In the genomic region with DNA sequence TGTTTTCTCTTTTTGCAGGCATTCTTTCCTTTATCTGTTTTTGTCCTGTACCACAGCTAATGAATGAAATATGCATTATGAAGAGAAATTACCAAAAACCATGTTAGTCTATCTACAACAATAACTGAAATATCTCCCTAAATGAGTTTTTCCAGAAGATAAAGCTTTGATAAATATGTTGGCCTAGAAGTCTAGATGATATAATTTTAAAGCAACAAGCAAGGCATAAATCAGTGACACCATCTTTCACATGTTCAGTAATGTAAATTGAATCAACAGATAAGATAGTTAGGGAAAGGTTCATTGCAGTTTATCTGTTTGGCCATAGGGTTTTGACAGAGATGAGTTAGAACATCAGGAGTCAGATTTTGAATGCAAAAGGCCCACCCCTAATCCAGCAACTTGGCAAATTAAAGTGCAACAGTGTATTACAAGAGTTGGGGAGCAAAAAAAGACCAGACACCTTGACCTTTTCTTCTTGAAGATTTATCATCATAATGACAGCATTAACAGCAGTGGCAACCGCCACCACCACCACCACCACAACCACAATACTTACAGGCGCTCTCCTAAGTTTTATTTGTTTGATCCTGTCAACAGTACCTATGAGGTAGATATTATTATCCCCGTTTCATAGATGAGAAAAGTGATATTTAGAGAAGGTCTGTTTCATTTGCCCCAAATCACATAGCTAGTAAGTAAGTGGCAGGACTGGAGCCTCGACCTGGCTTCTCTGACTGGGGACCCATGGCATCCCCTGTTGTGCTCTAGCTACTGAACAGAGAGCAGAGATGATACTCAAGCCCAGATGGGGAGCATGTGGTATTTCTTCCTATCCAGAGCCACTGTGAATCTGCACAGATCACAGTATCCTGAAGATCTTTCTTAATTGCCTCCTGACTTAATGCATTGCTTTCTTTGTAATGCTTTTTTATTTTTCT, we compare ENCODE assay signal across 26 cellular contexts.
DNase-seq lines count a peak whose midpoint lies in the region; ATAC-seq and TF ChIP-seq lines count a peak whose summit lies in the region.
"Had no signal": no experiment of that assay in that cellular context is flagged by ENCODE, and none has a peak within 500 bp of the region (broad histone marks: within the 10 kb centered on the region; RNA-seq: fewer than 3 reads in every experiment).

No MANE protein-coding gene starts in this region.

- peak overlapping the region in 6 of 7 donors; percentile 3 to 70 (median 40) for H3K27ac Mint-ChIP-seq in CD4-positive, alpha-beta memory T cell
- H3K27ac Mint-ChIP-seq in activated naive CD8-positive, alpha-beta T cell treated with anti-CD3 and anti-CD28 coated beads for 36 hours: no peak overlapping the region
- peak overlapping the region in 7 of 10 donors; percentile 3 to 78 (median 52) for H3K27ac Mint-ChIP-seq in naive thymus-derived CD8-positive, alpha-beta T cell
- H3K27ac Mint-ChIP-seq: activated naive CD4-positive, alpha-beta T cell treated with anti-CD3 and anti-CD28 coated beads, Interleukin-2, amount 50 U/mL, for 72 hours; activated T-helper 17 cell treated with anti-CD3 and anti-CD28 coated beads, Interleukin-2, amount 50 U/mL, for 72 hours; memory B cell had no signal

- ATAC-seq in naive thymus-derived CD8-positive, alpha-beta T cell: peak in 1 of 2 donors; percentile 32
- ATAC-seq: activated T-helper 17 cell treated with anti-CD3 and anti-CD28 coated beads, Interleukin-2, amount 50 U/mL, for 72 hours; left lobe of liver had no signal

- intact Hi-C loops in CD4-positive, alpha-beta memory T cell (cut with micrococcal nuclease): no loop called here

- POLR2A ChIA-PET in CD4-positive, alpha-beta memory T cell (lab: Charles Lee; ENCODE audit: partially characterized antibody): no interaction called here
- POLR2A ChIA-PET in HEK293 (lab: Yijun Ruan, JAX): no interaction called here
- POLR2A ChIA-PET in naive thymus-derived CD8-positive, alpha-beta T cell (lab: Charles Lee): interaction anchor here (0.6 kb wide), 1 partner anchor 416 kb away, joined by 5 read pairs; no protein-coding TSS in a partner anchor
- POLR2A ChIA-PET in HEK293T (lab: Yijun Ruan, JAX): no interaction called here

- no peak overlapping the region for H3K4me3 ChIP-seq in CD4-positive, alpha-beta memory T cell (ENCODE audit: low read length in 2 of 2)
- H3K4me3 ChIP-seq in HEK293 (ENCODE audit: low read depth, low read length): no peak overlapping the region
- H3K4me3 ChIP-seq: Peyer's patch, right atrium auricular region, smooth muscle cell, thoracic aorta had no signal

- H3K9me3 Mint-ChIP-seq in CD4-positive, alpha-beta memory T cell: no peaks in the 10 kb centered on the region
- H3K9me3 Mint-ChIP-seq in activated naive CD8-positive, alpha-beta T cell treated with anti-CD3 and anti-CD28 coated beads for 36 hours: peaks cover 3% of the 10 kb centered on the region
- no peaks in the 10 kb centered on the region for H3K9me3 Mint-ChIP-seq in naive thymus-derived CD8-positive, alpha-beta T cell
- H3K9me3 Mint-ChIP-seq: activated naive CD4-positive, alpha-beta T cell treated with anti-CD3 and anti-CD28 coated beads, Interleukin-2, amount 50 U/mL, for 72 hours; activated T-helper 17 cell treated with anti-CD3 and anti-CD28 coated beads, Interleukin-2, amount 50 U/mL, for 72 hours had no signal

- H3K9me3 ChIP-seq in CD4-positive, alpha-beta memory T cell (ENCODE audit: control insufficient read depth in 1 of 2, low read length in 2 of 2): no peaks in the 10 kb centered on the region
- no peaks in the 10 kb centered on the region for H3K9me3 ChIP-seq in HEK293 (ENCODE audit: control insufficient read depth, insufficient read depth, low read depth, low read length)
- H3K9me3 ChIP-seq: Peyer's patch, right atrium auricular region, thoracic aorta had no signal

- CTCF ChIA-PET in CD4-positive, alpha-beta memory T cell (lab: Charles Lee; ENCODE audit: partially characterized antibody): interaction anchor here (1.9 kb wide), 1 partner anchor 331 kb away, joined by 4 read pairs; no protein-coding TSS in a partner anchor
- CTCF ChIA-PET in HEK293 (lab: Yijun Ruan, JAX) (no interaction called here), HEK293T (lab: Yijun Ruan, JAX) (no interaction called here)

- H3K27me3 ChIP-seq in CD4-positive, alpha-beta memory T cell (ENCODE audit: insufficient read depth, low read length): no peaks in the 10 kb centered on the region
- H3K27me3 ChIP-seq: Peyer's patch, right atrium auricular region had no signal

- H3K4me1 ChIP-seq in CD4-positive, alpha-beta memory T cell (ENCODE audit: insufficient read depth, low read length): no peaks in the 10 kb centered on the region
- H3K4me1 ChIP-seq in HEK293 (ENCODE audit: control insufficient read depth, insufficient read depth, low read length): no peaks in the 10 kb centered on the region
- H3K4me1 ChIP-seq: Peyer's patch, right atrium auricular region had no signal

- peaks cover 40 to 49% of the 10 kb centered on the region in 2 donors for H3K36me3 Mint-ChIP-seq in CD4-positive, alpha-beta memory T cell
- H3K36me3 Mint-ChIP-seq in activated naive CD8-positive, alpha-beta T cell treated with anti-CD3 and anti-CD28 coated beads for 36 hours: peaks cover 36% of the 10 kb centered on the region
- H3K36me3 Mint-ChIP-seq in naive thymus-derived CD8-positive, alpha-beta T cell: peaks cover 7 to 56% (median 30%) of the 10 kb centered on the region in 3 donors

- no peaks in the 10 kb centered on the region for H3K36me3 ChIP-seq in CD4-positive, alpha-beta memory T cell (ENCODE audit: insufficient read depth, low read length)
- no peaks in the 10 kb centered on the region; a peak in 1 of 3 replicates for H3K36me3 ChIP-seq in HEK293 (ENCODE audit: control insufficient read depth in 2 of 2, insufficient read depth in 1 of 2, low read length in 2 of 2)
- H3K36me3 ChIP-seq: WERI-Rb-1 had no signal

- peak overlapping the region in 1 of 8 donors; percentile 12 for H3K4me3 Mint-ChIP-seq in CD4-positive, alpha-beta memory T cell
- H3K4me3 Mint-ChIP-seq in activated naive CD8-positive, alpha-beta T cell treated with anti-CD3 and anti-CD28 coated beads for 36 hours: no peak overlapping the region
- peak overlapping the region in 2 of 10 donors; percentile 23 to 33 for H3K4me3 Mint-ChIP-seq in naive thymus-derived CD8-positive, alpha-beta T cell
- H3K4me3 Mint-ChIP-seq: activated T-helper 17 cell treated with anti-CD3 and anti-CD28 coated beads, Interleukin-2, amount 50 U/mL, for 72 hours; memory B cell had no signal

- H3K27me3 Mint-ChIP-seq in CD4-positive, alpha-beta memory T cell: no peaks in the 10 kb centered on the region
- H3K27me3 Mint-ChIP-seq in activated naive CD8-positive, alpha-beta T cell treated with anti-CD3 and anti-CD28 coated beads for 36 hours: no peaks in the 10 kb centered on the region
- no peaks in the 10 kb centered on the region for H3K27me3 Mint-ChIP-seq in naive thymus-derived CD8-positive, alpha-beta T cell
- H3K27me3 Mint-ChIP-seq: activated T-helper 17 cell treated with anti-CD3 and anti-CD28 coated beads, Interleukin-2, amount 50 U/mL, for 72 hours; memory B cell had no signal

- H3K4me1 Mint-ChIP-seq in CD4-positive, alpha-beta memory T cell: peaks cover 1 to 11% (median 11%) of the 10 kb centered on the region in 4 donors
- H3K4me1 Mint-ChIP-seq in activated naive CD8-positive, alpha-beta T cell treated with anti-CD3 and anti-CD28 coated beads for 36 hours: peaks cover 21% of the 10 kb centered on the region
- H3K4me1 Mint-ChIP-seq in naive thymus-derived CD8-positive, alpha-beta T cell: peaks cover 0 to 13% (median 7%) of the 10 kb centered on the region in 4 donors
- H3K4me1 Mint-ChIP-seq: activated T-helper 17 cell treated with anti-CD3 and anti-CD28 coated beads, Interleukin-2, amount 50 U/mL, for 72 hours; memory B cell had no signal

- no peak overlapping the region for H3K27ac ChIP-seq in CD4-positive, alpha-beta memory T cell (ENCODE audit: low read depth, low read length)
- no peak overlapping the region for H3K27ac ChIP-seq in HEK293 (ENCODE audit: extremely low read depth, low read depth, low read length)
- H3K27ac ChIP-seq: Peyer's patch, right atrium auricular region, thoracic aorta, WERI-Rb-1 had no signal

- no peak for TF ChIP-seq CTCF in HEK293 (tag by site-specific recombination; IDR thresholded peaks at IDR 0.05)

- peak in 4 of 5 donors; percentile 7 to 36 (median 20) for DNase-seq in CD4-positive, alpha-beta memory T cell
- DNase-seq in activated naive CD8-positive, alpha-beta T cell treated with anti-CD3 and anti-CD28 coated beads for 36 hours: peak; percentile 14
- DNase-seq in naive thymus-derived CD8-positive, alpha-beta T cell: peak in 4 of 10 donors; percentile 10 to 42 (median 24)
- DNase-seq in HEK293T (ENCODE audit: extremely low spot score) (no peak), NCI-H187 (lab: John Stamatoyannopoulos, UW) (no peak), OCI-M1 (lab: John Stamatoyannopoulos, UW) (no peak)
- DNase-seq: activated CD4-positive, alpha-beta T cell treated with anti-CD3 and anti-CD28 coated beads for 48 hours; erythroblast; HCEC 1CT; NCI-H1417 treated with DMSO at 0.1 percent for 48 hours; NCI-H2081 treated with DMSO at 0.1 percent for 48 hours; NCI-H69; posterior cingulate gyrus; SHP77 treated with DMSO at 0.1 percent for 48 hours; stimulated activated naive CD4-positive, alpha-beta T cell treated with Interleukin-2 at 50 U/mL for 16 hours; T1000; WERI-Rb-1 had no signal

TF ChIP-seq in HEK293, 187 proteins besides CTCF, POLR2A, EP300 and RAD21:
- TF ChIP-seq SCRT2 (tag by site-specific recombination; IDR thresholded peaks at IDR 0.05): 0 out of 2 replicates have a peak, but pooled peaks have one; percentile 8
- TF ChIP-seq BCL11B (tag by site-specific recombination; IDR thresholded peaks at IDR 0.05; ENCODE audit: low read depth): no peak
TF ChIP-seq in HEK293: peak in this region for 1.

TF ChIP-seq in HEK293T, 16 proteins besides CTCF, POLR2A, EP300 and RAD21:
- TF ChIP-seq LEF1 (IDR thresholded peaks at IDR 0.05; ENCODE audit: borderline replicate concordance): no peak
- no peak for TF ChIP-seq FOXK2 (IDR thresholded peaks at IDR 0.05)

Comparison
In these comparisons a context has a peak if more than half of its experiments do, and no peak if none do; other contexts are left out.
1. DNase-seq: peak in CD4-positive, alpha-beta memory T cell (4 of 5) and activated naive CD8-positive, alpha-beta T cell treated with anti-CD3 and anti-CD28 coated beads for 36 hours (single experiment); none in HEK293T (single experiment), NCI-H187 (0 of 2) and OCI-M1 (single experiment).